20 cellular contexts compared by ENCODE assay signal in genomic region chr19:887599-887998, GRCh38. TPM values are rescaled to one million over a fixed set of nuclear protein-coding genes. Genes with fewer than 3 reads are reported as not detected.
DNase-seq lines count a peak whose midpoint lies in the region; ATAC-seq and TF ChIP-seq lines count a peak whose summit lies in the region.
"Had no signal": no experiment of that assay in that cellular context is flagged by ENCODE, and none has a peak within 500 bp of the region (broad histone marks: within the 10 kb centered on the region; RNA-seq: fewer than 3 reads in every experiment).

No MANE protein-coding gene starts in this region.

- H3K36me3 ChIP-seq in upper lobe of right lung: peaks cover 49% of the 10 kb centered on the region

- H3K27ac ChIP-seq in dorsolateral prefrontal cortex: peak overlapping the region in 40 of 59 donors; percentile 5 to 84 (median 54)
- no peak overlapping the region for H3K27ac ChIP-seq in upper lobe of right lung
- H3K27ac ChIP-seq: A549, C4-2B had no signal

- CTCF ChIA-PET in T-cell (lab: Charles Lee): no interaction called here

- H3K27me3 ChIP-seq in dorsolateral prefrontal cortex (no peaks in the 10 kb centered on the region), upper lobe of right lung (no peaks in the 10 kb centered on the region)
- H3K27me3 ChIP-seq: BE2C had no signal

- no peaks in the 10 kb centered on the region for H3K9me3 Mint-ChIP-seq in activated naive CD8-positive, alpha-beta T cell (ENCODE audit: low read depth)
- no peaks in the 10 kb centered on the region for H3K9me3 Mint-ChIP-seq in activated naive CD8-positive, alpha-beta T cell treated with anti-CD3 and anti-CD28 coated beads, Interleukin-2, amount 50 U/mL, for 24 hours
- no peaks in the 10 kb centered on the region for H3K9me3 Mint-ChIP-seq in T-cell
- H3K9me3 Mint-ChIP-seq: CD8-positive, alpha-beta T cell; HFFc6 had no signal

- H3K4me1 ChIP-seq in upper lobe of right lung: peaks cover 5% of the 10 kb centered on the region
- H3K4me1 ChIP-seq: A549 had no signal

- peaks cover 27% of the 10 kb centered on the region for H3K4me1 Mint-ChIP-seq in activated naive CD8-positive, alpha-beta T cell (ENCODE audit: low read depth)
- H3K4me1 Mint-ChIP-seq in activated naive CD8-positive, alpha-beta T cell treated with anti-CD3 and anti-CD28 coated beads, Interleukin-2, amount 50 U/mL, for 24 hours: peaks cover 12% of the 10 kb centered on the region
- peaks cover 0 to 34% (median 10%) of the 10 kb centered on the region in 3 donors for H3K4me1 Mint-ChIP-seq in T-cell

- H3K4me3 ChIP-seq in dorsolateral prefrontal cortex (no peak overlapping the region), upper lobe of right lung (no peak overlapping the region)
- H3K4me3 ChIP-seq: A549 had no signal

- peak overlapping the region; percentile 64 for H3K27ac Mint-ChIP-seq in activated naive CD8-positive, alpha-beta T cell
- no peak overlapping the region for H3K27ac Mint-ChIP-seq in activated naive CD8-positive, alpha-beta T cell treated with anti-CD3 and anti-CD28 coated beads, Interleukin-2, amount 50 U/mL, for 24 hours
- peak overlapping the region; percentile 39 to 95 for H3K27ac Mint-ChIP-seq in T-cell

- POLR2A ChIA-PET in T-cell (lab: Charles Lee): no interaction called here

- no peak for DNase-seq in activated naive CD8-positive, alpha-beta T cell treated with anti-CD3 and anti-CD28 coated beads, Interleukin-2, amount 50 U/mL, for 24 hours
- DNase-seq in T-cell (no peak), dorsolateral prefrontal cortex (peak in 3 of 10 donors; percentile 62 to 73 (median 70)), upper lobe of right lung (no peak), ureter (ENCODE audit: low spot score) (no peak)
- no peak for DNase-seq in stimulated activated CD4-positive, alpha-beta T cell treated with anti-CD3 and anti-CD28 coated beads, Interleukin-15, amount 100 ng/mL, for 24 hours
- DNase-seq: CD8-positive, alpha-beta T cell; COR-L47; DMS153; DND-41; GF-D8; HCEC 1CT had no signal

- intact Hi-C loops in dorsolateral prefrontal cortex (cut with DNase I): no loop called here
- intact Hi-C loops in upper lobe of right lung (cut with DNase I): no loop called here

- H3K4me3 Mint-ChIP-seq in activated naive CD8-positive, alpha-beta T cell: no peak overlapping the region
- no peak overlapping the region for H3K4me3 Mint-ChIP-seq in activated naive CD8-positive, alpha-beta T cell treated with anti-CD3 and anti-CD28 coated beads, Interleukin-2, amount 50 U/mL, for 24 hours
- H3K4me3 Mint-ChIP-seq in T-cell: peak overlapping the region in 2 of 3 donors; percentile 39 to 54
- H3K4me3 Mint-ChIP-seq: HFFc6 had no signal

- H3K27me3 Mint-ChIP-seq in activated naive CD8-positive, alpha-beta T cell: no peaks in the 10 kb centered on the region
- H3K27me3 Mint-ChIP-seq in activated naive CD8-positive, alpha-beta T cell treated with anti-CD3 and anti-CD28 coated beads, Interleukin-2, amount 50 U/mL, for 24 hours: no peaks in the 10 kb centered on the region
- H3K27me3 Mint-ChIP-seq in T-cell: no peaks in the 10 kb centered on the region

- H3K36me3 Mint-ChIP-seq in activated naive CD8-positive, alpha-beta T cell: no peaks in the 10 kb centered on the region
- H3K36me3 Mint-ChIP-seq in activated naive CD8-positive, alpha-beta T cell treated with anti-CD3 and anti-CD28 coated beads, Interleukin-2, amount 50 U/mL, for 24 hours (ENCODE audit: low read depth): no peaks in the 10 kb centered on the region
- H3K36me3 Mint-ChIP-seq in T-cell: peaks cover 5% of the 10 kb centered on the region

- no peak for ATAC-seq in activated naive CD8-positive, alpha-beta T cell treated with anti-CD3 and anti-CD28 coated beads, Interleukin-2, amount 50 U/mL, for 24 hours
- ATAC-seq in T-cell (replicated peaks in 1 of 4) (no peak), upper lobe of right lung (no peak)
- ATAC-seq: A549 had no signal

- H3K9me3 ChIP-seq in upper lobe of right lung: no peaks in the 10 kb centered on the region
- H3K9me3 ChIP-seq: A549, BE2C had no signal

- TF ChIP-seq CTCF in dorsolateral prefrontal cortex (IDR thresholded peaks at IDR 0.05 in 54 of 56, conservative IDR thresholded peaks at IDR 0.05 in 2 of 56; ENCODE audit: low read depth in 1 of 56, partially characterized antibody in 56 of 56) (no peak), upper lobe of right lung (IDR thresholded peaks at IDR 0.05) (no peak)

RNA-seq across cellular contexts. Expression of gene MED16, which starts 5.4 kb away (rescaled TPM):
- 100 to 1,000 TPM in 1 of 5 donors, 10 to 100 TPM in 4; 55.0 to 105 (median 92.4) TPM for total RNA-seq in T-cell
- 100 to 1,000 TPM in 1 of 120 experiments, 10 to 100 TPM in 119; 48.8 to 100 (median 63.9) TPM for total RNA-seq in dorsolateral prefrontal cortex
- 51.8 TPM for total RNA-seq in upper lobe of right lung
- total RNA-seq in ureter: 63.7 TPM

RNA-seq across cellular contexts. Expression of gene RNU6-9, which starts 5.7 kb away (rescaled TPM):
- total RNA-seq in T-cell: not detected
- not detected for total RNA-seq in dorsolateral prefrontal cortex
- total RNA-seq in upper lobe of right lung: not detected
- not detected for total RNA-seq in ureter
- total RNA-seq: CD8-positive, alpha-beta T cell; H4; HFFc6; HT-29; IMR-90 had no signal

RNA-seq across cellular contexts. Expression of gene R3HDM4, which starts 25.4 kb away (rescaled TPM):
- total RNA-seq in T-cell (100 to 1,000 TPM; 190 to 252 (median 220) TPM), dorsolateral prefrontal cortex (10 to 100 TPM; 26.1 to 60.5 (median 37.5) TPM), upper lobe of right lung (50.7 TPM), ureter (69.5 TPM)

RNA-seq across cellular contexts. Expression of gene CFD, which starts 28.1 kb away (rescaled TPM):
- total RNA-seq in T-cell (10 to 100 TPM in 1 of 5 donors, 1 to 10 TPM in 4; 2.8 to 10.3 (median 5.6) TPM), dorsolateral prefrontal cortex (1 to 10 TPM in 102 of 120 experiments, under 1 TPM in 16, not detected in 2; 0.44 to 6.5 (median 1.9) TPM), upper lobe of right lung (153 TPM), ureter (139 TPM)

RNA-seq across cellular contexts. Expression of gene KISS1R, which starts 29.5 kb away (rescaled TPM):
- total RNA-seq in T-cell (1 to 10 TPM; 1.5 to 4.9 (median 2.8) TPM), dorsolateral prefrontal cortex (1 to 10 TPM in 59 of 120 experiments, under 1 TPM in 56, not detected in 5; 0.29 to 3.5 (median 1.0) TPM), upper lobe of right lung (not detected), ureter (not detected)
- total RNA-seq: H4, HFFc6, HT-29, IMR-90 had no signal

Comparison
In these comparisons a context has a peak if more than half of its experiments do, and no peak if none do; other contexts are left out.
1. H3K4me3 Mint-ChIP-seq: peak in T-cell (2 of 3); none in activated naive CD8-positive, alpha-beta T cell (single experiment) and activated naive CD8-positive, alpha-beta T cell treated with anti-CD3 and anti-CD28 coated beads, Interleukin-2, amount 50 U/mL, for 24 hours (single experiment).